In genomic region chr20:53899351-53900167, GRCh38 we compare ENCODE assay signal across 8 cellular contexts.
DNase-seq lines count a peak whose midpoint lies in the region; ATAC-seq and TF ChIP-seq lines count a peak whose summit lies in the region.

No MANE protein-coding gene starts in this region.

- H3K36me3 ChIP-seq in SJSA1, result no peaks in the 10 kb centered on the region
- H3K36me3 ChIP-seq in hepatocyte (replicated peaks; ENCODE audit: insufficient read depth, low read depth), result no peaks in the 10 kb centered on the region

- H3K79me2 ChIP-seq in hepatocyte, result no peaks in the 10 kb centered on the region

- no peaks in the 10 kb centered on the region for H3K9me3 ChIP-seq in SJSA1 (replicated peaks)
- H3K9me3 ChIP-seq in hepatocyte (ENCODE audit: low read depth), result no peaks in the 10 kb centered on the region

- peak; percentile 84 for ATAC-seq in GM21529 (IDR thresholded peaks at IDR 0.05; ENCODE audit: unreplicated experiment)

- H3K27ac ChIP-seq in SJSA1 (peak overlapping the region; percentile 62; the same call in 1 of the 2 replicates), hepatocyte (peak overlapping the region; percentile 56)

- DNase-seq in DMS53 (lab: John Stamatoyannopoulos, UW) (peak; percentile 98), KBM-7 (peak; percentile 93), SJSA1 (ENCODE audit: low read depth in 1 of 2, low spot score in 2 of 2) (peak; percentile 45 to 61), hepatocyte (ENCODE audit: low spot score) (no peak), NCI-H146 treated with DMSO at 0.1 percent for 48 hours (lab: John Stamatoyannopoulos, UW; ENCODE audit: unreplicated experiment) (no peak)
- DNase-seq in activated effector memory CD4-positive, alpha-beta T cell treated with Interleukin-2 at 50 U/mL for 16 hours, result peak; percentile 68
- peak; percentile 42 to 73 (median 67) for DNase-seq in stimulated activated CD4-positive, alpha-beta T cell treated with anti-CD3 and anti-CD28 coated beads, TNF-alpha, amount 100 ng/mL, for 24 hours (ENCODE audit: low read depth in 3 of 3)

- no peak for TF ChIP-seq CTCF in hepatocyte (IDR thresholded peaks at IDR 0.05; ENCODE audit: poor library complexity)

- in situ Hi-C loops in KBM-7 (cut with MboI; ENCODE audit: low pct_unique_long_range_greater_than_20kb, low sequenced_read_pairs), result no loop called here

- no peaks in the 10 kb centered on the region for H3K9me2 ChIP-seq in hepatocyte (replicated peaks; ENCODE audit: insufficient read depth)

- H2AFZ ChIP-seq in hepatocyte, result no peak overlapping the region

- H3K4me2 ChIP-seq in hepatocyte, result no peak overlapping the region

- no peaks in the 10 kb centered on the region for H4K20me1 ChIP-seq in hepatocyte (ENCODE audit: insufficient read depth, poor library complexity, severe bottlenecking)

- WGBS in hepatocyte (ENCODE audit: low lambda C conversion rate, missing lambda C conversion rate), result 49% methylated on average over 8 of the region's 8 CpGs

- H3K27me3 ChIP-seq in SJSA1 (replicated peaks) (no peaks in the 10 kb centered on the region), hepatocyte (no peaks in the 10 kb centered on the region)

- H3K4me3 ChIP-seq in SJSA1 (no peak overlapping the region), hepatocyte (no peak overlapping the region)

- H3K4me1 ChIP-seq in SJSA1 (replicated peaks), result peaks cover 29% of the 10 kb centered on the region
- peaks cover 6% of the 10 kb centered on the region for H3K4me1 ChIP-seq in hepatocyte (ENCODE audit: insufficient read depth)

Comparison
In these comparisons a context has a peak if more than half of its experiments do, and no peak if none do; other contexts are left out.
1. DNase-seq: peak in DMS53 (single experiment), KBM-7 (single experiment), SJSA1 (2 of 2), activated effector memory CD4-positive, alpha-beta T cell treated with Interleukin-2 at 50 U/mL for 16 hours (single experiment) and stimulated activated CD4-positive, alpha-beta T cell treated with anti-CD3 and anti-CD28 coated beads, TNF-alpha, amount 100 ng/mL, for 24 hours (3 of 3); none in hepatocyte (single experiment) and NCI-H146 treated with DMSO at 0.1 percent for 48 hours (single experiment).